In the genomic region with DNA sequence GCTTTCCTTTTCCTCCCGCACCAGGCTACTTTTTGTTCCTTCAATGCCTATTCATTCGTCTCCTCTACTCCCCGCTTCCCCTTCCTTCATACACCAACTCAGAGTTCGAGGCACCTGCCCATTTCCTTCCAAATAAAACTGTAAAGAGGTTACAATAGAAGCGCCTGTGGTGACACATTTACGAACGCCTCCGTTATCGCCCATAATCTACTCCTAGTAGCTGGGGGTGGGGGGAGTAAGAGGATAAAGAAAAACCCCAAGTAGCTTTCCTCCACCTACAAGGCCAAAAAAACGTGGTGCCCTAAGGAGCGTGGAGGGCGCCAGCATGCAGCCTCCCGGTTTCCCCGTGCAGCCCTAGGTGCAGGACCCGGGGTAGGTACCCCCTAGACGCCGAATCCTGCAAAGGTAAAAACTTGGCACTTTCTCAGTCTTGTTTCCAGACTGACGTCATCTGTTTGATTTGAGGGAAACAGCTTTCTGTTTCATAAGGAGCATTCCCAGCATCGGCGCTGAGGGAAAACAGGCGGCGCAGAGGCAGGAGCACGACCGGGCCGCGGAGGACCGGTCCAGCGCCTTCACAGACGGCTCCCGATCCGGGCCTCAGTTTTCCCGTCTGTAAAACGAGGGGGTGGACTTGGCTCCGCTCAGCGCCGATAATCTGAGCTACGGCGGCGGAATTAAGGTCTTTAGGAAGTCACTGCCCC, we compare ENCODE assay signal across 8 cellular contexts. TPM values are rescaled to one million over a fixed set of nuclear protein-coding genes. Genes with fewer than 3 reads are reported as not detected.
DNase-seq lines count a peak whose midpoint lies in the region; ATAC-seq and TF ChIP-seq lines count a peak whose summit lies in the region.

No MANE protein-coding gene starts in this region.

- H3F3A ChIP-seq in PC-3 (ENCODE audit: low read length, unreplicated experiment), result no peaks in the 10 kb centered on the region

- peak overlapping the region; percentile 91 for H3K4me3 ChIP-seq in PC-3 (ENCODE audit: low read length)
- H3K4me3 ChIP-seq in prostate gland, result peak overlapping the region; percentile 57 to 73

- peaks cover 59% of the 10 kb centered on the region for H3K79me2 ChIP-seq in PC-3 (ENCODE audit: low read length)

- peak overlapping the region; percentile 90 for H3K4me2 ChIP-seq in PC-3 (ENCODE audit: low read length)

- peaks cover 11 to 23% of the 10 kb centered on the region in 2 donors for H3K36me3 Mint-ChIP-seq in activated naive CD4-positive, alpha-beta T cell treated with anti-CD3 and anti-CD28 coated beads, Interleukin-2, amount 50 U/mL, for 72 hours

- 3% methylated on average over 39 of the region's 39 CpGs for WGBS in prostate gland

- no peaks in the 10 kb centered on the region for H3K27me3 ChIP-seq in PC-3 (ENCODE audit: low read length)
- H3K27me3 ChIP-seq in prostate gland (replicated peaks; ENCODE audit: insufficient read depth), result no peaks in the 10 kb centered on the region

- peak overlapping the region; percentile 97 for H3K9ac ChIP-seq in PC-3 (ENCODE audit: low read length)

- no peaks in the 10 kb centered on the region for H3K9me2 ChIP-seq in PC-3 (replicated peaks; ENCODE audit: low read length)

- peak overlapping the region; percentile 91 to 94 for H3K27ac Mint-ChIP-seq in activated naive CD4-positive, alpha-beta T cell treated with anti-CD3 and anti-CD28 coated beads, Interleukin-2, amount 50 U/mL, for 72 hours

- peak overlapping the region; percentile 75 for H3K27ac ChIP-seq in PC-3 (ENCODE audit: low read length)
- H3K27ac ChIP-seq in prostate gland, result peak overlapping the region; percentile 75 to 77

- H2AFZ ChIP-seq in PC-3 (ENCODE audit: low read length), result peak overlapping the region; percentile 51

- TSS peak; percentile 76 for BruUV-seq in PC-3 (replicated peaks; lab: Mats Ljungman, UMichigan)

- H3K4me1 ChIP-seq in PC-3 (ENCODE audit: insufficient read depth, low read length), result peaks cover 38% of the 10 kb centered on the region
- H3K4me1 ChIP-seq in prostate gland (replicated peaks), result peaks cover 4% of the 10 kb centered on the region

- H4K20me1 ChIP-seq in PC-3 (ENCODE audit: low read length), result peaks cover 42% of the 10 kb centered on the region

- H3K9me3 Mint-ChIP-seq in activated naive CD4-positive, alpha-beta T cell treated with anti-CD3 and anti-CD28 coated beads, Interleukin-2, amount 50 U/mL, for 72 hours, result no peaks in the 10 kb centered on the region

- intact Hi-C loops in PC-3 (cut with micrococcal nuclease) (loop anchor here (1.0 to 2.0 kb wide), 3 partner anchors 10 to 146 kb away; no protein-coding TSS in a partner anchor), Right ventricle myocardium superior (cut with DNase I) (no loop called here), prostate gland (cut with DNase I) (no loop called here)

- TF ChIP-seq POLR2A in prostate gland (IDR thresholded peaks at IDR 0.05), result peak; percentile 65

- H3K36me3 ChIP-seq in PC-3 (ENCODE audit: low read depth, low read length) (peaks cover 23% of the 10 kb centered on the region), prostate gland (no peaks in the 10 kb centered on the region)

- CTCF ChIA-PET in PC-3 (lab: Charles Lee), result interaction anchor here (0.6 to 2.8 kb wide), 3 partner anchors 11 to 155 kb away, joined by 5 to 25 read pairs (median 8); partner anchors contain the start of gene TYSND1

- TF ChIP-seq CTCF in PC-3 (conservative IDR thresholded peaks at IDR 0.05; ENCODE audit: low read depth, low read length) (no peak), prostate gland (IDR thresholded peaks at IDR 0.05) (no peak)

- ATAC-seq in PC-3, result peak; percentile 25
- ATAC-seq in activated naive CD4-positive, alpha-beta T cell treated with anti-CD3 and anti-CD28 coated beads, Interleukin-2, amount 50 U/mL, for 72 hours, result peak; percentile 25 to 33
- ATAC-seq in Right ventricle myocardium superior (ENCODE audit: poor library complexity), result peak; percentile 19
- no peak for ATAC-seq in HG02938 (IDR thresholded peaks at IDR 0.05; ENCODE audit: unreplicated experiment)

- POLR2A ChIA-PET in PC-3 (lab: Charles Lee; ENCODE audit: unreplicated experiment), result interaction anchor here (0.6 to 1.5 kb wide), 4 partner anchors 11 to 362 kb away, joined by 4 to 12 read pairs (median 7); no protein-coding TSS in a partner anchor

- peak; percentile 57 for DNase-seq in activated naive CD4-positive, alpha-beta T cell treated with Interleukin-2 at 50 U/mL for 16 hours
- no peak for DNase-seq in activated naive CD4-positive, alpha-beta T cell (lab: John Stamatoyannopoulos, UW)
- DNase-seq in PC-3 (peak; percentile 93), Right ventricle myocardium superior (peak; percentile 56), prostate gland (ENCODE audit: low spot score) (peak; percentile 35), cortex of kidney (lab: John Stamatoyannopoulos, UW) (no peak)
- peak in 1 of 2 donors; percentile 40 for DNase-seq in activated naive CD4-positive, alpha-beta T cell treated with anti-CD3 and anti-CD28 coated beads, Interleukin-2, amount 50 U/mL, for 72 hours (ENCODE audit: low spot score in 2 of 2)

- H3K9me3 ChIP-seq in PC-3 (ENCODE audit: low read length), result no peaks in the 10 kb centered on the region
- H3K9me3 ChIP-seq in prostate gland, result no peaks in the 10 kb centered on the region

RNA-seq across cellular contexts. Expression of gene PPA1, which starts 0.9 kb away (rescaled TPM):
- 392 and 440 TPM in 2 replicates for total RNA-seq in PC-3 (2014; rRNA removed)
- total RNA-seq in activated naive CD4-positive, alpha-beta T cell treated with anti-CD3 and anti-CD28 coated beads, Interleukin-2, amount 50 U/mL, for 72 hours, result 100 to 1,000 TPM; 233 to 258 TPM
- total RNA-seq in Right ventricle myocardium superior, result 96.6 TPM
- total RNA-seq in prostate gland, result 100 to 1,000 TPM in 1 of 2 donors, 10 to 100 TPM in 1; 79.4 to 109 TPM

RNA-seq across cellular contexts. Expression of gene NPFFR1, which starts 51.5 kb away (rescaled TPM):
- total RNA-seq in PC-3 (2014; rRNA removed), result not detected in 2 replicates
- total RNA-seq in activated naive CD4-positive, alpha-beta T cell treated with anti-CD3 and anti-CD28 coated beads, Interleukin-2, amount 50 U/mL, for 72 hours, result not detected
- total RNA-seq in Right ventricle myocardium superior, result 0.03 TPM
- 1 to 10 TPM in 1 of 2 donors, under 1 TPM in 1; under 0.01 to 1.1 TPM for total RNA-seq in prostate gland

Comparison
In these comparisons a context has a peak if more than half of its experiments do, and no peak if none do; other contexts are left out.
1. DNase-seq: peak in activated naive CD4-positive, alpha-beta T cell treated with Interleukin-2 at 50 U/mL for 16 hours (single experiment), PC-3 (single experiment), Right ventricle myocardium superior (single experiment) and prostate gland (single experiment); none in activated naive CD4-positive, alpha-beta T cell (0 of 4) and cortex of kidney (single experiment).